In genomic region chr1:58898739-58899580, GRCh38 we compare ENCODE assay signal across 1 cellular context.
TF ChIP-seq lines count a peak whose summit lies in the region.

No MANE protein-coding gene starts in this region.

TF ChIP-seq in K562, 482 proteins besides CTCF, POLR2A, EP300 and RAD21 (continued from another document):
- TF ChIP-seq, protein P1, sequence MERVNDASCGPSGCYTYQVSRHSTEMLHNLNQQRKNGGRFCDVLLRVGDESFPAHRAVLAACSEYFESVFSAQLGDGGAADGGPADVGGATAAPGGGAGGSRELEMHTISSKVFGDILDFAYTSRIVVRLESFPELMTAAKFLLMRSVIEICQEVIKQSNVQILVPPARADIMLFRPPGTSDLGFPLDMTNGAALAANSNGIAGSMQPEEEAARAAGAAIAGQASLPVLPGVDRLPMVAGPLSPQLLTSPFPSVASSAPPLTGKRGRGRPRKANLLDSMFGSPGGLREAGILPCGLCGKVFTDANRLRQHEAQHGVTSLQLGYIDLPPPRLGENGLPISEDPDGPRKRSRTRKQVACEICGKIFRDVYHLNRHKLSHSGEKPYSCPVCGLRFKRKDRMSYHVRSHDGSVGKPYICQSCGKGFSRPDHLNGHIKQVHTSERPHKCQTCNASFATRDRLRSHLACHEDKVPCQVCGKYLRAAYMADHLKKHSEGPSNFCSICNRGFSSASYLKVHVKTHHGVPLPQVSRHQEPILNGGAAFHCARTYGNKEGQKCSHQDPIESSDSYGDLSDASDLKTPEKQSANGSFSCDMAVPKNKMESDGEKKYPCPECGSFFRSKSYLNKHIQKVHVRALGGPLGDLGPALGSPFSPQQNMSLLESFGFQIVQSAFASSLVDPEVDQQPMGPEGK (CRISPR knock-in tag; IDR thresholded peaks at IDR 0.05; ENCODE audit: borderline replicate concordance), result no peak
- TF ChIP-seq NFYB (IDR thresholded peaks at IDR 0.05; ENCODE audit: extremely low read depth, insufficient read length), result no peak
- no peak for TF ChIP-seq PHF21A (IDR thresholded peaks at IDR 0.05; ENCODE audit: borderline replicate concordance, low read depth)
- TF ChIP-seq, protein P2, sequence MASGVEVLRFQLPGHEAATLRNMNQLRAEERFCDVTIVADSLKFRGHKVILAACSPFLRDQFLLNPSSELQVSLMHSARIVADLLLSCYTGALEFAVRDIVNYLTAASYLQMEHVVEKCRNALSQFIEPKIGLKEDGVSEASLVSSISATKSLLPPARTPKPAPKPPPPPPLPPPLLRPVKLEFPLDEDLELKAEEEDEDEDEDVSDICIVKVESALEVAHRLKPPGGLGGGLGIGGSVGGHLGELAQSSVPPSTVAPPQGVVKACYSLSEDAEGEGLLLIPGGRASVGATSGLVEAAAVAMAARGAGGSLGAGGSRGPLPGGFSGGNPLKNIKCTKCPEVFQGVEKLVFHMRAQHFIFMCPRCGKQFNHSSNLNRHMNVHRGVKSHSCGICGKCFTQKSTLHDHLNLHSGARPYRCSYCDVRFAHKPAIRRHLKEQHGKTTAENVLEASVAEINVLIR (CRISPR knock-in tag; IDR thresholded peaks at IDR 0.05), result no peak
- no peak for TF ChIP-seq KDM2B (CRISPR knock-in tag; IDR thresholded peaks at IDR 0.05)
- TF ChIP-seq OTX1 (CRISPR knock-in tag; IDR thresholded peaks at IDR 0.05), result no peak
- no peak; the same call in 1 of the 2 replicates for TF ChIP-seq ZNF274 (IDR thresholded peaks at IDR 0.05; ENCODE audit: borderline replicate concordance, low read depth, low read length)
- no peak for TF ChIP-seq BRF1 (IDR thresholded peaks at IDR 0.05; ENCODE audit: borderline replicate concordance, extremely low read depth, insufficient read length)
- no peak for TF ChIP-seq RFX5 (IDR thresholded peaks at IDR 0.05; ENCODE audit: low read depth, low read length)
- no peak for TF ChIP-seq SRSF1 (IDR thresholded peaks at IDR 0.05; ENCODE audit: low read depth, low read length)
- TF ChIP-seq ZNF778 (CRISPR knock-in tag; IDR thresholded peaks at IDR 0.05), result no peak
- TF ChIP-seq ZNF212 (CRISPR knock-in tag; IDR thresholded peaks at IDR 0.05), result no peak
- no peak for TF ChIP-seq PHF20 (IDR thresholded peaks at IDR 0.05; ENCODE audit: partially characterized antibody)
- TF ChIP-seq SIRT6 (IDR thresholded peaks at IDR 0.05; ENCODE audit: low read depth, low read length), result no peak
- no peak for TF ChIP-seq CBX8 (IDR thresholded peaks at IDR 0.05; ENCODE audit: borderline replicate concordance, extremely low read depth, low read depth, low read length, poor library complexity, severe bottlenecking)
- TF ChIP-seq POLR2AphosphoS5 (IDR thresholded peaks at IDR 0.05; ENCODE audit: control insufficient read depth, insufficient read depth, low read depth, low read length), result peak; percentile 97
- no peak for TF ChIP-seq RBM39 (optimal IDR thresholded peaks at IDR 0.05; ENCODE audit: low read depth, low read length)
TF ChIP-seq in K562: peak in this region for 194.
